9 cellular contexts compared by ENCODE assay signal in genomic region chr9:137169764-137170460, GRCh38. TPM values are rescaled to one million over a fixed set of nuclear protein-coding genes. Genes with fewer than 3 reads are reported as not detected.
A peak's percentile ranks its signal among the peaks of the same experiment; 100 is the strongest.
DNase-seq lines count a peak whose midpoint lies in the region; TF ChIP-seq lines count a peak whose summit lies in the region.
"Had no signal": no experiment of that assay in that cellular context is flagged by ENCODE, and none has a peak within 500 bp of the region (broad histone marks: within the 10 kb centered on the region; RNA-seq: fewer than 3 reads in every experiment).

LRRC26 (minus strand) TSS chr9:137170051; CDS start chr9:137169943, 108 bp downstream.

- H3K9ac ChIP-seq in NT2/D1 (ENCODE audit: insufficient read length, low read depth): peak within 1 kb of the TSS; percentile 85

- DNase-seq in Caco-2 (no peak), NT2/D1 (ENCODE audit: low read depth, low spot score) (no peak), epithelial cell of esophagus (ENCODE audit: low read depth) (no peak), ovary (no peak), NCI-H2029 treated with DMSO at 0.1 percent for 48 hours (lab: John Stamatoyannopoulos, UW) (no peak), NCI-H345 treated with DMSO at 0.1 percent for 48 hours (lab: John Stamatoyannopoulos, UW; ENCODE audit: unreplicated experiment) (no peak), mesenteric fat pad (ENCODE audit: low spot score) (no peak), NCI-H2171 (lab: John Stamatoyannopoulos, UW) (no peak)
- DNase-seq: activated gamma-delta T cell had no signal

- TF ChIP-seq EP300 in ovary (IDR thresholded peaks at IDR 0.05): no peak

- POLR2A ChIA-PET in Caco-2 (lab: Charles Lee): interaction anchor here (0.7 to 1.3 kb wide), 3 partner anchors 19 to 60 kb away, joined by 3 read pairs; partner anchors contain the start of gene SSNA1

- H3K9me3 Mint-ChIP-seq in Caco-2 (ENCODE audit: unreplicated experiment): no peaks in the 10 kb centered on the region

- H3K9me3 ChIP-seq in Caco-2: no peaks in the 10 kb centered on the region
- H3K9me3 ChIP-seq in NT2/D1 (ENCODE audit: insufficient read depth, low read length): no peaks in the 10 kb centered on the region
- no peaks in the 10 kb centered on the region for H3K9me3 ChIP-seq in ovary

- H3K4me3 ChIP-seq in Caco-2 (ENCODE audit: low read depth, low read length) (peak within 1 kb of the TSS; percentile 74), NT2/D1 (ENCODE audit: insufficient read length, low read depth) (peak within 1 kb of the TSS; percentile 60), epithelial cell of esophagus (ENCODE audit: low read length) (peak within 1 kb of the TSS; percentile 25), ovary (peak within 1 kb of the TSS; percentile 18)

- BruUV-seq in Caco-2 (replicated peaks; lab: Mats Ljungman, UMichigan): no TSS peak

- no peak within 1 kb of the TSS for H3K27ac Mint-ChIP-seq in Caco-2 (ENCODE audit: unreplicated experiment)

- H3K4me1 ChIP-seq in Caco-2: peaks cover 13% of the 10 kb centered on the region
- peaks cover 28% of the 10 kb centered on the region for H3K4me1 ChIP-seq in NT2/D1 (ENCODE audit: insufficient read depth, insufficient read length)
- peaks cover 14% of the 10 kb centered on the region for H3K4me1 ChIP-seq in ovary (ENCODE audit: insufficient read depth)

- TF ChIP-seq CTCF in Caco-2 (IDR thresholded peaks at IDR 0.05; ENCODE audit: insufficient read depth in 1 of 2, low read depth in 1 of 2, low read length in 1 of 2, severe bottlenecking in 1 of 2, unreplicated experiment in 1 of 2) (no peak), epithelial cell of esophagus (IDR thresholded peaks at IDR 0.05; ENCODE audit: insufficient read depth, low read depth, low read length, missing control alignments) (no peak), ovary (IDR thresholded peaks at IDR 0.05) (no peak)

- H3K36me3 ChIP-seq in Caco-2 (ENCODE audit: control insufficient read depth, insufficient read depth, low read length): no peaks in the 10 kb centered on the region
- H3K36me3 ChIP-seq in NT2/D1 (ENCODE audit: insufficient read depth, insufficient read length, low read length): peaks cover 8% of the 10 kb centered on the region
- H3K36me3 ChIP-seq in ovary: no peaks in the 10 kb centered on the region

- TF ChIP-seq POLR2A in ovary (IDR thresholded peaks at IDR 0.05): no peak

- intact Hi-C loops in Caco-2 (cut with micrococcal nuclease; ENCODE audit: unreplicated experiment) (loop anchor here (5.0 kb wide), 1 partner anchor 43 kb away; no protein-coding TSS in a partner anchor), ovary (cut with DNase I) (no loop called here)

- CTCF ChIA-PET in Caco-2 (lab: Charles Lee): interaction anchor here (2.3 to 3.1 kb wide), 3 partner anchors 20 to 67 kb away, joined by 6 to 16 read pairs (median 16); partner anchors contain the start of genes ANAPC2, RNF224 and SSNA1

- peaks cover 2% of the 10 kb centered on the region; the same call in 1 of the 2 replicates for H3K27me3 ChIP-seq in Caco-2 (replicated peaks; ENCODE audit: control insufficient read depth, insufficient read depth, low read length)
- peaks cover 70% of the 10 kb centered on the region for H3K27me3 ChIP-seq in NT2/D1 (ENCODE audit: insufficient read depth, insufficient read length)
- H3K27me3 ChIP-seq in ovary: peaks cover 21% of the 10 kb centered on the region

- 5 to 10% (median 7%) methylated on average over 44 to 57 of the region's 57 CpGs for WGBS in ovary, 3 donors

- peaks cover 10% of the 10 kb centered on the region for H3K36me3 Mint-ChIP-seq in Caco-2 (ENCODE audit: insufficient read depth, unreplicated experiment)

- H3K4me3 Mint-ChIP-seq in Caco-2 (ENCODE audit: unreplicated experiment): peak within 1 kb of the TSS; percentile 79

- H3K4me1 Mint-ChIP-seq in Caco-2 (ENCODE audit: low read depth, unreplicated experiment): peaks cover 6% of the 10 kb centered on the region

- H3K27ac ChIP-seq in ovary: no peak within 1 kb of the TSS

- peaks cover 4% of the 10 kb centered on the region for H3K27me3 Mint-ChIP-seq in Caco-2 (ENCODE audit: insufficient read depth, unreplicated experiment)

RNA-seq across cellular contexts. Expression of gene LRRC26, which starts in this region (rescaled TPM):
- total RNA-seq in Caco-2 (2022) (2.9 and 3.0 TPM in 2 replicates), ovary (1 to 10 TPM in 1 of 7 donors, under 1 TPM in 1, not detected in 5; 0.23 to 3.0 TPM), mesenteric fat pad (not detected)
- not detected for polyA plus RNA-seq in ovary

Comparison
In these comparisons a context has a peak if more than half of its experiments do, and no peak if none do; other contexts are left out.
1. H3K4me3 ChIP-seq: peak in every context shown above with its lines; median percentile 74 in Caco-2; 60 in NT2/D1; 25 in epithelial cell of esophagus; 18 in ovary.